ENCODE assay signal across 11 cellular contexts in genomic region chr14:73777420-73777819, GRCh38.
A peak's percentile ranks its signal among the peaks of the same experiment; 100 is the strongest.
DNase-seq lines count a peak whose midpoint lies in the region; ATAC-seq, FAIRE-seq and TF ChIP-seq lines count a peak whose summit lies in the region.
"Had no signal": no experiment of that assay in that cellular context is flagged by ENCODE, and none has a peak within 500 bp of the region (broad histone marks: within the 10 kb centered on the region; RNA-seq: fewer than 3 reads in every experiment).

No MANE protein-coding gene starts in this region.

- no peaks in the 10 kb centered on the region for H3K4me1 ChIP-seq in HEK293 (ENCODE audit: control insufficient read depth, insufficient read depth, low read length)

- no peak for ATAC-seq in HG02623 (IDR thresholded peaks at IDR 0.05; ENCODE audit: unreplicated experiment)

- CTCF ChIA-PET in activated CD4-positive, alpha-beta memory T cell treated with anti-CD3 and anti-CD28 coated beads for 36 hours (lab: Charles Lee) = interaction anchor here (1.0 to 4.0 kb wide), 6 partner anchors 15 to 49 kb away, joined by 3 to 20 read pairs (median 4); a partner anchor contains a TSS
- CTCF ChIA-PET in activated CD4-positive, alpha-beta memory T cell treated with anti-CD3 and anti-CD28 coated beads, Interleukin-2, amount 10 ng/mL, durations not matched to agents 7 days and 5 days (lab: Charles Lee) = interaction anchor here (1.0 to 3.8 kb wide), 4 partner anchors 10 to 49 kb away, joined by 3 to 17 read pairs (median 9); a partner anchor contains a TSS
- CTCF ChIA-PET in HEK293 (lab: Yijun Ruan, JAX) = interaction anchor here (0.7 to 2.3 kb wide), 2 partner anchors 18 to 110 kb away, joined by 3 to 14 read pairs; a partner anchor contains a TSS

- peak; percentile 36 for FAIRE-seq in bronchial epithelial cell (lab: Jason Lieb, UNC)
- FAIRE-seq in GM19239 (lab: Jason Lieb, UNC) = no peak
- FAIRE-seq: endothelial cell of umbilical vein had no signal

- intact Hi-C loops in activated CD4-positive, alpha-beta memory T cell treated with anti-CD3 and anti-CD28 coated beads for 36 hours (cut with micrococcal nuclease) = no loop called here

- H3K36me3 ChIP-seq in HEK293 (ENCODE audit: control insufficient read depth in 2 of 2, insufficient read depth in 1 of 2, low read length in 2 of 2) (no peaks in the 10 kb centered on the region), bronchial epithelial cell (ENCODE audit: control insufficient read depth, insufficient read depth, low read length) (no peaks in the 10 kb centered on the region)

- H3K27ac Mint-ChIP-seq in activated CD4-positive, alpha-beta memory T cell treated with anti-CD3 and anti-CD28 coated beads for 36 hours = peak overlapping the region; percentile 13
- no peak overlapping the region for H3K27ac Mint-ChIP-seq in activated CD4-positive, alpha-beta memory T cell treated with anti-CD3 and anti-CD28 coated beads, Interleukin-2, amount 10 ng/mL, durations not matched to agents 7 days and 5 days
- H3K27ac Mint-ChIP-seq in osteocyte (ENCODE audit: unreplicated experiment) = peak overlapping the region; percentile 42

- H3K27me3 ChIP-seq in bronchial epithelial cell (ENCODE audit: control insufficient read depth, insufficient read depth, low read length) = no peaks in the 10 kb centered on the region

- no peaks in the 10 kb centered on the region for H3K27me3 Mint-ChIP-seq in activated CD4-positive, alpha-beta memory T cell treated with anti-CD3 and anti-CD28 coated beads for 36 hours
- no peaks in the 10 kb centered on the region for H3K27me3 Mint-ChIP-seq in activated CD4-positive, alpha-beta memory T cell treated with anti-CD3 and anti-CD28 coated beads, Interleukin-2, amount 10 ng/mL, durations not matched to agents 7 days and 5 days
- H3K27me3 Mint-ChIP-seq in osteocyte (ENCODE audit: unreplicated experiment) = no peaks in the 10 kb centered on the region

- no peaks in the 10 kb centered on the region for H3K36me3 Mint-ChIP-seq in activated CD4-positive, alpha-beta memory T cell treated with anti-CD3 and anti-CD28 coated beads for 36 hours
- peaks cover 13% of the 10 kb centered on the region for H3K36me3 Mint-ChIP-seq in activated CD4-positive, alpha-beta memory T cell treated with anti-CD3 and anti-CD28 coated beads, Interleukin-2, amount 10 ng/mL, durations not matched to agents 7 days and 5 days (ENCODE audit: low read depth)
- H3K36me3 Mint-ChIP-seq in osteocyte (ENCODE audit: unreplicated experiment) = peaks cover 3% of the 10 kb centered on the region

- DNase-seq in activated CD4-positive, alpha-beta memory T cell treated with anti-CD3 and anti-CD28 coated beads for 36 hours = no peak
- no peak for DNase-seq in activated CD4-positive, alpha-beta memory T cell treated with anti-CD3 and anti-CD28 coated beads, Interleukin-2, amount 10 ng/mL, durations not matched to agents 7 days and 5 days
- DNase-seq in bronchial epithelial cell (ENCODE audit: low read depth) (no peak), osteocyte (ENCODE audit: extremely low spot score, unreplicated experiment) (no peak), NCI-H1436 treated with DMSO at 0.1 percent for 48 hours (lab: John Stamatoyannopoulos, UW) (no peak), GM19239 (ENCODE audit: insufficient read length, low spot score) (no peak)
- DNase-seq: NCI-H2029 treated with DMSO at 0.1 percent for 48 hours had no signal

- H3K4me3 Mint-ChIP-seq in activated CD4-positive, alpha-beta memory T cell treated with anti-CD3 and anti-CD28 coated beads for 36 hours = no peak overlapping the region
- H3K4me3 Mint-ChIP-seq in activated CD4-positive, alpha-beta memory T cell treated with anti-CD3 and anti-CD28 coated beads, Interleukin-2, amount 10 ng/mL, durations not matched to agents 7 days and 5 days = no peak overlapping the region
- H3K4me3 Mint-ChIP-seq in osteocyte (ENCODE audit: unreplicated experiment) = no peak overlapping the region

- H3K4me1 Mint-ChIP-seq in activated CD4-positive, alpha-beta memory T cell treated with anti-CD3 and anti-CD28 coated beads for 36 hours (ENCODE audit: low read depth) = peaks cover 58% of the 10 kb centered on the region
- H3K4me1 Mint-ChIP-seq in activated CD4-positive, alpha-beta memory T cell treated with anti-CD3 and anti-CD28 coated beads, Interleukin-2, amount 10 ng/mL, durations not matched to agents 7 days and 5 days = peaks cover 59% of the 10 kb centered on the region
- peaks cover 40% of the 10 kb centered on the region for H3K4me1 Mint-ChIP-seq in osteocyte (ENCODE audit: unreplicated experiment)

- H3K9me3 ChIP-seq in HEK293 (ENCODE audit: control insufficient read depth, insufficient read depth, low read depth, low read length) = no peaks in the 10 kb centered on the region
- H3K9me3 ChIP-seq: HAP-1 had no signal

- no peaks in the 10 kb centered on the region for H3K9me3 Mint-ChIP-seq in activated CD4-positive, alpha-beta memory T cell treated with anti-CD3 and anti-CD28 coated beads for 36 hours
- no peaks in the 10 kb centered on the region for H3K9me3 Mint-ChIP-seq in activated CD4-positive, alpha-beta memory T cell treated with anti-CD3 and anti-CD28 coated beads, Interleukin-2, amount 10 ng/mL, durations not matched to agents 7 days and 5 days
- H3K9me3 Mint-ChIP-seq in osteocyte (ENCODE audit: unreplicated experiment) = no peaks in the 10 kb centered on the region

- POLR2A ChIA-PET in activated CD4-positive, alpha-beta memory T cell treated with anti-CD3 and anti-CD28 coated beads for 36 hours (lab: Charles Lee) = interaction anchor here (2.0 kb wide), 1 partner anchor 18 kb away, joined by 15 read pairs; a partner anchor contains a TSS
- POLR2A ChIA-PET in activated CD4-positive, alpha-beta memory T cell treated with anti-CD3 and anti-CD28 coated beads, Interleukin-2, amount 10 ng/mL, durations not matched to agents 7 days and 5 days (lab: Charles Lee) = interaction anchor here (0.9 to 8.8 kb wide), 4 partner anchors 9 to 49 kb away, joined by 3 to 131 read pairs (median 28); no protein-coding TSS in a partner anchor
- POLR2A ChIA-PET in HEK293 (lab: Yijun Ruan, JAX) = interaction anchor here (0.9 to 1.2 kb wide), 2 partner anchors 8 to 16 kb away, joined by 3 to 4 read pairs; no protein-coding TSS in a partner anchor

- no peak overlapping the region for H3K4me3 ChIP-seq in HEK293 (ENCODE audit: low read depth, low read length)
- H3K4me3 ChIP-seq in bronchial epithelial cell (ENCODE audit: low read depth, low read length) = no peak overlapping the region
- H3K4me3 ChIP-seq: HAP-1 had no signal

- no peak overlapping the region for H3K27ac ChIP-seq in HEK293 (ENCODE audit: extremely low read depth, low read depth, low read length)

- peak; percentile 62 for TF ChIP-seq CTCF in HEK293 (tag by site-specific recombination; IDR thresholded peaks at IDR 0.05)
- TF ChIP-seq CTCF in bronchial epithelial cell (IDR thresholded peaks at IDR 0.05; ENCODE audit: insufficient read depth, low read length, severe bottlenecking) = peak; percentile 59
- TF ChIP-seq CTCF in osteocyte (IDR thresholded peaks at IDR 0.05) = no peak

TF ChIP-seq in HEK293, 187 proteins besides CTCF, POLR2A, EP300 and RAD21:
- TF ChIP-seq ZNF48 (tag by site-specific recombination; IDR thresholded peaks at IDR 0.05) (no peak), ZNF621 (tag by site-specific recombination; IDR thresholded peaks at IDR 0.05) (no peak), ZNF624 (tag by site-specific recombination; IDR thresholded peaks at IDR 0.05) (no peak), KLF9 (tag by site-specific recombination; IDR thresholded peaks at IDR 0.05; ENCODE audit: low read depth) (no peak), TRIM28 (IDR thresholded peaks at IDR 0.05; ENCODE audit: borderline replicate concordance, low read length) (no peak), INSM2 (tag by site-specific recombination; IDR thresholded peaks at IDR 0.05) (no peak), ZNF157 (tag by site-specific recombination; IDR thresholded peaks at IDR 0.05) (no peak)
- TF ChIP-seq, protein P1, sequence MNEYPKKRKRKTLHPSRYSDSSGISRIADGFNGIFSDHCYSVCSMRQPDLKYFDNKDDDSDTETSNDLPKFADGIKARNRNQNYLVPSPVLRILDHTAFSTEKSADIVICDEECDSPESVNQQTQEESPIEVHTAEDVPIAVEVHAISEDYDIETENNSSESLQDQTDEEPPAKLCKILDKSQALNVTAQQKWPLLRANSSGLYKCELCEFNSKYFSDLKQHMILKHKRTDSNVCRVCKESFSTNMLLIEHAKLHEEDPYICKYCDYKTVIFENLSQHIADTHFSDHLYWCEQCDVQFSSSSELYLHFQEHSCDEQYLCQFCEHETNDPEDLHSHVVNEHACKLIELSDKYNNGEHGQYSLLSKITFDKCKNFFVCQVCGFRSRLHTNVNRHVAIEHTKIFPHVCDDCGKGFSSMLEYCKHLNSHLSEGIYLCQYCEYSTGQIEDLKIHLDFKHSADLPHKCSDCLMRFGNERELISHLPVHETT (tag by site-specific recombination; IDR thresholded peaks at IDR 0.05) = no peak
- TF ChIP-seq, protein P2, sequence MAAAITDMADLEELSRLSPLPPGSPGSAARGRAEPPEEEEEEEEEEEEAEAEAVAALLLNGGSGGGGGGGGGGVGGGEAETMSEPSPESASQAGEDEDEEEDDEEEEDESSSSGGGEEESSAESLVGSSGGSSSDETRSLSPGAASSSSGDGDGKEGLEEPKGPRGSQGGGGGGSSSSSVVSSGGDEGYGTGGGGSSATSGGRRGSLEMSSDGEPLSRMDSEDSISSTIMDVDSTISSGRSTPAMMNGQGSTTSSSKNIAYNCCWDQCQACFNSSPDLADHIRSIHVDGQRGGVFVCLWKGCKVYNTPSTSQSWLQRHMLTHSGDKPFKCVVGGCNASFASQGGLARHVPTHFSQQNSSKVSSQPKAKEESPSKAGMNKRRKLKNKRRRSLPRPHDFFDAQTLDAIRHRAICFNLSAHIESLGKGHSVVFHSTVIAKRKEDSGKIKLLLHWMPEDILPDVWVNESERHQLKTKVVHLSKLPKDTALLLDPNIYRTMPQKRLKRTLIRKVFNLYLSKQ (tag by site-specific recombination; IDR thresholded peaks at IDR 0.05; ENCODE audit: borderline replicate concordance) = no peak
